ENCODE assay signal across 13 cellular contexts in the genomic region with DNA sequence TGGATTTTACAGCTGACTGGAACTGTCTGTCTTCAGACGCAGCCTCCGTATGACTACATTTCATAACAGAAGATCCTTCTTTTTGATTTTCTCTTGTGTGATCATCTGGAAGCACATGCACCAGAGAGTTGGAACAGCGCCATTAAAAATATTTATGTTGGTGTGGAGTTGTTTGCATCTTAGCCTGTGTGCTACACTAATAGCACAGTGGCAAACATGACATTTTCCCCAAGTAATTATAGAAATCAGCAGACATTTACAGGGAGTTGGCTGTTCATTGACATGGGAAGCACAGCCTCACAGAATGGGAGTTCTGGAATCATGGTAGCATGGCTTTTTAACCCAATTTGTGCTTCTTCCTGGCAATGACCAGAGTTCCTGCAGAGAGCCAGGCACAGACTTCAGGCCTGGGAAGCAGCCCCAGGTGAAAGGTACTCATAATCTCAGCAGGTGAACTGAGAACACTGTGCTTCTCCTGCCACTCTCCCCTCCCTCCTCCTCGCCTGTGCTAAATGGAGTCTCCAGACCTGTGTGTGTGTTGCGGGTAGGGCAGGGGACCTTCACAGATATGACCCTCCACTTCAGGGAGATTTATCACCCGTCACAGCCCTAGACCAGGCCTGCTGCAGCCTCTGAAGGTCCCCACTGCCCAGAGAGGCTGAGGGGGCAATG.
A peak's percentile ranks its signal among the peaks of the same experiment; 100 is the strongest.
DNase-seq lines count a peak whose midpoint lies in the region; FAIRE-seq and TF ChIP-seq lines count a peak whose summit lies in the region.
"Had no signal": no experiment of that assay in that cellular context is flagged by ENCODE, and none has a peak within 500 bp of the region (broad histone marks: within the 10 kb centered on the region; RNA-seq: fewer than 3 reads in every experiment).

No MANE protein-coding gene starts in this region.

- H3K9me3 ChIP-seq in tibial artery: no peaks in the 10 kb centered on the region
- H3K9me3 ChIP-seq: left lung, tibial nerve had no signal

- no peak overlapping the region for H3K4me3 ChIP-seq in tibial artery
- H3K4me3 ChIP-seq: left lung, tibial nerve had no signal

- H3K27ac ChIP-seq in tibial artery: no peak overlapping the region
- H3K27ac ChIP-seq: left lung, tibial nerve had no signal

- no peaks in the 10 kb centered on the region for H3K27me3 ChIP-seq in tibial artery
- H3K27me3 ChIP-seq: left lung, tibial nerve had no signal

- peaks cover 0 to 16% (median 7%) of the 10 kb centered on the region in 4 donors for H3K4me1 ChIP-seq in tibial artery
- H3K4me1 ChIP-seq: left lung had no signal

- intact Hi-C loops in tibial artery (cut with DNase I; ENCODE audit: low total_unique reads): no loop called here

- FAIRE-seq in endometrium (lab: Jason Lieb, UNC): peak; percentile 67

- TF ChIP-seq CTCF in tibial artery (IDR thresholded peaks at IDR 0.05): no peak

- DNase-seq in DMS 273 (lab: John Stamatoyannopoulos, UW; ENCODE audit: unreplicated experiment) (peak; percentile 5), DMS 273 treated with DMSO at 0.1 percent for 48 hours (lab: John Stamatoyannopoulos, UW) (no peak), NCI-H774 (lab: John Stamatoyannopoulos, UW) (peak; percentile 73), renal cortical epithelial cell (ENCODE audit: low read depth) (peak; percentile 38), tibial artery (no peak), GOT3 (lab: John Stamatoyannopoulos, UW) (no peak), AG20443 (ENCODE audit: low spot score) (no peak)
- DNase-seq: activated CD8-positive, alpha-beta memory T cell treated with anti-CD3 and anti-CD28 coated beads, Interleukin-2, amount 50 U/mL, for 48 hours; Calu3; left lung; NCI-H1048 had no signal

- H3K36me3 ChIP-seq in tibial artery: no peaks in the 10 kb centered on the region
- H3K36me3 ChIP-seq: left lung had no signal

Comparison
In these comparisons a context has a peak if more than half of its experiments do, and no peak if none do; other contexts are left out.
1. DNase-seq: peak in DMS 273 (single experiment), NCI-H774 (single experiment) and renal cortical epithelial cell (single experiment); none in DMS 273 treated with DMSO at 0.1 percent for 48 hours (single experiment), tibial artery (0 of 2), GOT3 (single experiment) and AG20443 (single experiment).